19 cellular contexts compared by ENCODE assay signal in the genomic region with DNA sequence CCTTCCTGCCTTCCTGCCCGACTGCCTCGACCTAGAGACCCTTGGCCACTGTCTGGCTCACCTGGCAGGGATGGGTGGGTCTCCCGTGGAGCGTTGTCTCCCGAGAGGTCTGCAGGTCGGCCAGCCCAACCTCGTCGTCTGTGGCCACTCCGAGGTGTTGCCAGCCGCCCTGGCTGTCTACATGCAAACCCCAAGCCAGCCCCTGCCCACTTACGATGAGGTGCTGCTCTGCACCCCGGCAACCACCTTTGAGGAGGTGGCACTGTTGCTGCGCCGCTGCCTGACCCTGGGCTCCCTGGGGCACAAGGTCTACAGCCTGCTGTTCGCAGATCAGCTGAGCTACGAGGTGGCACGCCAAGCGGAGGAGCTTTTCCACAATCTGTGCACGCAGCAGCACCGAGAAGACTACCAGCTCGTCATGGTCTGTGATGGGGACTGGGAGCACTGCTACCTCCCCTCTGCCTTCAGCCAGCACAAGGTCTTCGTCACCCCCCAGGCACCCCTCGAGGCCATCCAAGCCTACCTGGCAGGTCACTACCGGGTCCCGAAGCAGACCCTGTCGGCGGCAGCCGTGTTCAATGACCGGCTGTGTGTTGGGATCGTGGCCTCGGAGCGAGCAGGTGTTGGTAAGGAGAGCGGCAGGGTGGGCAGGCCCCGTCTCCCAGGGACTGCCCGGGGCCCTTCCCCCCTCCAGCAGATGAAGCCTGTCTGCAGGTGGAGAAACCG.
DNase-seq lines count a peak whose midpoint lies in the region; ATAC-seq, FAIRE-seq and TF ChIP-seq lines count a peak whose summit lies in the region.
"Had no signal": no experiment of that assay in that cellular context is flagged by ENCODE, and none has a peak within 500 bp of the region (broad histone marks: within the 10 kb centered on the region; RNA-seq: fewer than 3 reads in every experiment).

No MANE protein-coding gene starts in this region.

- no peaks in the 10 kb centered on the region for H3K9me3 Mint-ChIP-seq in activated naive CD8-positive, alpha-beta T cell (ENCODE audit: low read depth)
- H3K9me3 Mint-ChIP-seq in activated naive CD8-positive, alpha-beta T cell treated with anti-CD3 and anti-CD28 coated beads for 36 hours: no peaks in the 10 kb centered on the region
- H3K9me3 Mint-ChIP-seq in chondrocyte (ENCODE audit: low read depth): no peaks in the 10 kb centered on the region
- H3K9me3 Mint-ChIP-seq in stimulated activated memory B cell treated with anti-CD40 and anti-IgM and Interleukin-4, amounts not matched to agents 10 μg/mL and 1 μg/mL and 100 μg/mL, for 72 hours: no peaks in the 10 kb centered on the region

- no peaks in the 10 kb centered on the region for H4K20me1 ChIP-seq in OCI-LY7 (ENCODE audit: insufficient read depth, low read length)

- WGBS in small intestine, 3 donors: 94 to 97% (median 96%) methylated on average over 36 of the region's 36 CpGs

- no peaks in the 10 kb centered on the region for H3K79me2 ChIP-seq in OCI-LY7 (ENCODE audit: insufficient read depth, low read depth, low read length)

- no peak for FAIRE-seq in small intestine (lab: Jason Lieb, UNC)

- no peak for DNase-seq in activated naive CD8-positive, alpha-beta T cell treated with anti-CD3 and anti-CD28 coated beads for 36 hours
- DNase-seq in OCI-LY7 (ENCODE audit: low spot score) (no peak), chondrocyte (ENCODE audit: low spot score) (peak; percentile 85), small intestine (no peak), SW480 (ENCODE audit: low spot score) (no peak), KG1 (lab: John Stamatoyannopoulos, UW) (no peak)
- DNase-seq: H7, Karpas-422, MM.1S, NCI-H1105, NCI-H1694 treated with DMSO at 0.1 percent for 48 hours, NCI-H2107, NCI-H2227 treated with DMSO at 0.1 percent for 48 hours, NCI-H524, RPMI8226, SIG-M5 had no signal

- no peak overlapping the region for H3K4me3 ChIP-seq in OCI-LY7 (ENCODE audit: low read depth, low read length, poor library complexity, severe bottlenecking)
- no peak overlapping the region for H3K4me3 ChIP-seq in small intestine (ENCODE audit: low read depth in 1 of 2, low read length in 2 of 2)

- H3K36me3 Mint-ChIP-seq in activated naive CD8-positive, alpha-beta T cell: peaks cover 7% of the 10 kb centered on the region
- peaks cover 30% of the 10 kb centered on the region for H3K36me3 Mint-ChIP-seq in activated naive CD8-positive, alpha-beta T cell treated with anti-CD3 and anti-CD28 coated beads for 36 hours
- H3K36me3 Mint-ChIP-seq in chondrocyte (ENCODE audit: low read depth): peaks cover 56% of the 10 kb centered on the region
- peaks cover 61% of the 10 kb centered on the region for H3K36me3 Mint-ChIP-seq in stimulated activated memory B cell treated with anti-CD40 and anti-IgM and Interleukin-4, amounts not matched to agents 10 μg/mL and 1 μg/mL and 100 μg/mL, for 72 hours

- peak overlapping the region; percentile 10 for H3K27ac Mint-ChIP-seq in activated naive CD8-positive, alpha-beta T cell
- no peak overlapping the region for H3K27ac Mint-ChIP-seq in activated naive CD8-positive, alpha-beta T cell treated with anti-CD3 and anti-CD28 coated beads for 36 hours
- H3K27ac Mint-ChIP-seq in chondrocyte (ENCODE audit: unreplicated experiment): no peak overlapping the region
- H3K27ac Mint-ChIP-seq in stimulated activated memory B cell treated with anti-CD40 and anti-IgM and Interleukin-4, amounts not matched to agents 10 μg/mL and 1 μg/mL and 100 μg/mL, for 72 hours: no peak overlapping the region

- H3K27me3 ChIP-seq in small intestine (ENCODE audit: control insufficient read depth in 2 of 2, insufficient read depth in 2 of 2, low read length in 2 of 2): no peaks in the 10 kb centered on the region

- intact Hi-C loops in OCI-LY7 (cut with micrococcal nuclease; ENCODE audit: unreplicated experiment): no loop called here

- POLR2A ChIA-PET in OCI-LY7 (lab: Charles Lee): no interaction called here

- H3K27ac ChIP-seq in OCI-LY7 (ENCODE audit: low read depth, low read length, poor library complexity, severe bottlenecking) (no peak overlapping the region), small intestine (ENCODE audit: low read depth in 1 of 2, low read length in 1 of 2) (peak overlapping the region; percentile 12 to 80)
- H3K27ac ChIP-seq: C4-2B had no signal

- H2AFZ ChIP-seq in OCI-LY7 (ENCODE audit: low read length): no peak overlapping the region

- CTCF ChIA-PET in OCI-LY7 (lab: Charles Lee; ENCODE audit: unreplicated experiment): no interaction called here

- no peak overlapping the region for H3K4me2 ChIP-seq in OCI-LY7 (ENCODE audit: low read length)

- H3K4me3 Mint-ChIP-seq in activated naive CD8-positive, alpha-beta T cell: no peak overlapping the region
- no peak overlapping the region for H3K4me3 Mint-ChIP-seq in activated naive CD8-positive, alpha-beta T cell treated with anti-CD3 and anti-CD28 coated beads for 36 hours
- no peak overlapping the region for H3K4me3 Mint-ChIP-seq in chondrocyte (ENCODE audit: unreplicated experiment)
- H3K4me3 Mint-ChIP-seq in stimulated activated memory B cell treated with anti-CD40 and anti-IgM and Interleukin-4, amounts not matched to agents 10 μg/mL and 1 μg/mL and 100 μg/mL, for 72 hours: no peak overlapping the region

- H3K4me1 ChIP-seq in OCI-LY7 (ENCODE audit: insufficient read depth, low read length, poor library complexity, severe bottlenecking) (peaks cover 3% of the 10 kb centered on the region), small intestine (ENCODE audit: control insufficient read depth in 2 of 2, insufficient read depth in 1 of 2, low read depth in 1 of 2, low read length in 1 of 2) (peaks cover 0 to 2% of the 10 kb centered on the region in 2 donors)

- peaks cover 1% of the 10 kb centered on the region for H3K4me1 Mint-ChIP-seq in activated naive CD8-positive, alpha-beta T cell (ENCODE audit: low read depth)
- H3K4me1 Mint-ChIP-seq in activated naive CD8-positive, alpha-beta T cell treated with anti-CD3 and anti-CD28 coated beads for 36 hours: no peaks in the 10 kb centered on the region
- no peaks in the 10 kb centered on the region for H3K4me1 Mint-ChIP-seq in chondrocyte (ENCODE audit: low read depth)
- H3K4me1 Mint-ChIP-seq in stimulated activated memory B cell treated with anti-CD40 and anti-IgM and Interleukin-4, amounts not matched to agents 10 μg/mL and 1 μg/mL and 100 μg/mL, for 72 hours: no peaks in the 10 kb centered on the region

- TSS peak; percentile 67 for BruUV-seq in OCI-LY7 (replicated peaks; lab: Mats Ljungman, UMichigan)

- no peaks in the 10 kb centered on the region for H3K9me2 ChIP-seq in OCI-LY7 (ENCODE audit: insufficient read depth, low read length)

- no peak for ATAC-seq in stimulated activated memory B cell treated with anti-CD40 and anti-IgM and Interleukin-4, amounts not matched to agents 10 μg/mL and 1 μg/mL and 100 μg/mL, for 72 hours

- TF ChIP-seq CTCF in OCI-LY7 (conservative IDR thresholded peaks at IDR 0.05; ENCODE audit: low read length) (no peak), chondrocyte (IDR thresholded peaks at IDR 0.05) (no peak)

- no peaks in the 10 kb centered on the region for H3K9me3 ChIP-seq in OCI-LY7 (ENCODE audit: low read length)
- no peaks in the 10 kb centered on the region for H3K9me3 ChIP-seq in small intestine (ENCODE audit: control insufficient read depth, low read depth)

- H3K27me3 Mint-ChIP-seq in activated naive CD8-positive, alpha-beta T cell: no peaks in the 10 kb centered on the region
- no peaks in the 10 kb centered on the region for H3K27me3 Mint-ChIP-seq in activated naive CD8-positive, alpha-beta T cell treated with anti-CD3 and anti-CD28 coated beads for 36 hours
- H3K27me3 Mint-ChIP-seq in chondrocyte (ENCODE audit: low read depth): no peaks in the 10 kb centered on the region
- no peaks in the 10 kb centered on the region for H3K27me3 Mint-ChIP-seq in stimulated activated memory B cell treated with anti-CD40 and anti-IgM and Interleukin-4, amounts not matched to agents 10 μg/mL and 1 μg/mL and 100 μg/mL, for 72 hours

- H3K36me3 ChIP-seq in OCI-LY7 (ENCODE audit: insufficient read depth, low read length) (peaks cover 27% of the 10 kb centered on the region), small intestine (ENCODE audit: control insufficient read depth in 2 of 2, insufficient read depth in 2 of 2, low read length in 2 of 2) (peaks cover 16 to 53% of the 10 kb centered on the region in 2 donors)
